In the genomic region with DNA sequence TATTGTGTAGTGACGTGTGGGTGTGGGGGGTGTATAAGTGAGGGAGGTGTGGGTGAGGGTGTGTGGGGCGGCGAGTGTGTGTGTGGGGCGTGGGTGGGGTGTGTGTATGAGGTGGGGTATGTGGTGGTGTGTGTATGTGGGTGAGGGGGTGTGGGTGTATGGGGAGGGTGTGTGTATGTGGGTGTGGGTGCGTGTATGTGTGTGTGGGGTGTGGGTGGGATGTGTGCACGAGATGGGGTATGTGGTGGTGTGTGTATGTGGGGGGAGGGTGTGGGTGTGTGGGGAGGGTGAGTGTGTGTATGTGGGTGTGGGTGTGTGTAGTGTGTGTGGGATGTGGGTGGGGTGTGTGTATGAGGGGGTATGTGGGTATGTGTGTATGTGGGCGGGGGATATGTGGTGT, we compare ENCODE assay signal across 21 cellular contexts.
"Had no signal": no experiment of that assay in that cellular context is flagged by ENCODE, and none has a peak within 500 bp of the region (broad histone marks: within the 10 kb centered on the region; RNA-seq: fewer than 3 reads in every experiment).

No MANE protein-coding gene starts in this region.

- H3K4me3 ChIP-seq: ascending aorta, body of pancreas, MG63, Peyer's patch, SJSA1 had no signal

- ATAC-seq: activated CD4-positive, CD25-positive, alpha-beta regulatory T cell treated with anti-CD3 and anti-CD28 coated beads, Interleukin-2, amount 50 U/mL, for 24 hours; activated CD8-positive, alpha-beta T cell treated with anti-CD3 and anti-CD28 coated beads, Interleukin-2, amount 10 ng/mL, durations not matched to agents 7 days and 5 days; body of pancreas; SK-N-SH treated with all-trans-retinoic acid at 6 μM for 48 hours had no signal

- H3K4me1 ChIP-seq: ascending aorta, body of pancreas, Peyer's patch, SJSA1 had no signal

- H3K27me3 ChIP-seq: ascending aorta, body of pancreas, MG63, Peyer's patch, SJSA1 had no signal

- H3K27ac ChIP-seq: ascending aorta, body of pancreas, Peyer's patch, RWPE1, SJSA1 had no signal

- H3K36me3 ChIP-seq: ascending aorta, MG63, Peyer's patch, SJSA1 had no signal

- DNase-seq: activated CD4-positive, alpha-beta T cell treated with anti-CD3 and anti-CD28 coated beads for 4 hours; activated CD8-positive, alpha-beta T cell treated with anti-CD3 and anti-CD28 coated beads, Interleukin-2, amount 10 ng/mL, durations not matched to agents 7 days and 5 days; activated effector memory CD4-positive, alpha-beta T cell treated with Interleukin-2 at 50 U/mL for 16 hours; activated naive CD4-positive, alpha-beta T cell; activated T-cell treated with anti-CD3 and anti-CD28 coated beads, Interleukin-2, amount 50 U/mL, for 24 hours; body of pancreas; MG63; NCI-H1105 treated with DMSO at 0.1 percent for 48 hours; NCI-H1436 treated with DMSO at 0.1 percent for 48 hours; NCI-H187; NCI-H2081 treated with DMSO at 0.1 percent for 48 hours; NCI-H446; NCI-H524; Peyer's patch; SHP77; SW 1271 had no signal

- H3K9me3 ChIP-seq: ascending aorta, body of pancreas, MG63, Peyer's patch, SJSA1 had no signal
